Comparison of ENCODE assay signal across 3 cellular contexts in genomic region chr6:136949957-136950356, GRCh38. TPM values are rescaled to one million over a fixed set of nuclear protein-coding genes. Genes with fewer than 3 reads are reported as not detected.
"Had no signal": no experiment of that assay in that cellular context is flagged by ENCODE, and none has a peak within 500 bp of the region (broad histone marks: within the 10 kb centered on the region; RNA-seq: fewer than 3 reads in every experiment).

No MANE protein-coding gene starts in this region.

RNA-seq across cellular contexts. Expression of gene SLC35D3, which starts 27.9 kb away (rescaled TPM):
- total RNA-seq: GM23248, H4, HFFc6 had no signal
- polyA plus RNA-seq: GM23248 had no signal
